Comparison of ENCODE assay signal across 16 cellular contexts in the genomic region with DNA sequence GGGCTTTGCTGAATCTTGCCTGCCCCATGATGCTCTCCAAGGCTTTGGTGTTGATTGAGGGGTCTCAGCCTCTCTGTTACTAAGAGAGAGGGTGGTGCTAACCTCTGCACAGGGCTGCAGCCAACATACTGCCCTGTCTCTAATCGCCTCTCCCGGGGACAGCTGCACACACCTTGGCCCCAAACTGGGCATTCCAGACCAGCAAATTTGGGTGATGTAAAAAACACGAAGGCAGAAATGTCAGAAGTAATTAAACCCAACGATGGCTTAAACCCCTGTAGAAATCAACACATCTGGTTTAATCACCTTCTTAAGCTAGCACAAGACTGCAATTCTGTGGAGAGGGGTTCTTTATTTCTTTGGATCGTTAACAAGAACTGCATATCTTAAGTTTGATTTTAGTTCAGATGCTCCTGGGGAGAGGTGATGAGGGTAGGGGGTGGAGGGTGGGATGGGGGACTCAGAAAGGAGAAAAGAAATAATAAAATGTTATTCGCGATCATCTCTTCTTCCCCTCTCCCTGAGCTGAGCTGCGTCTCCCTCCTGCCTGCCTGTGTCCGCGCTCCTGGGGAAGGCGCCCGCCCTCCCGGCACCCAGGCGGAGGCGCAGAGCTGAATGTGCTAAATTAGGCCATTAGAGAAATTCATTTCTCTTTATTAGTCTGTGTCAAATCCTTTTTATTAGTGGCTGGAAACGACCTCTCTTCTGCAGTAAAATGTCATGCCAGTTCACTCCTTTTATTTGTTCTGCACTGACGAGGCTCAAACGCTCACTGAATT.
DNase-seq lines count a peak whose midpoint lies in the region; TF ChIP-seq lines count a peak whose summit lies in the region.
"Had no signal": no experiment of that assay in that cellular context is flagged by ENCODE, and none has a peak within 500 bp of the region (broad histone marks: within the 10 kb centered on the region; RNA-seq: fewer than 3 reads in every experiment).

No MANE protein-coding gene starts in this region.

- no peaks in the 10 kb centered on the region for H3K9me3 ChIP-seq in neural progenitor cell (ENCODE audit: low read depth)
- no peaks in the 10 kb centered on the region for H3K9me3 ChIP-seq in CD8-positive, alpha-beta memory T cell (ENCODE audit: low read length)
- H3K9me3 ChIP-seq: A549, Caco-2 had no signal

- no peak overlapping the region for H3K9ac ChIP-seq in neural progenitor cell

- TF ChIP-seq CTCF in brain (conservative IDR thresholded peaks at IDR 0.05) = no peak
- no peak for TF ChIP-seq CTCF in neural progenitor cell (IDR thresholded peaks at IDR 0.05)

- peak overlapping the region; percentile 53 to 96 (median 72) for H3K27ac Mint-ChIP-seq in brain
- peak overlapping the region; percentile 63 for H3K27ac Mint-ChIP-seq in neural progenitor cell
- H3K27ac Mint-ChIP-seq in CD8-positive, alpha-beta memory T cell = no peak overlapping the region
- H3K27ac Mint-ChIP-seq: CD14-positive monocyte; CD8-positive, alpha-beta T cell; IgD-negative memory B cell had no signal

- H3K36me3 ChIP-seq in neural progenitor cell = no peaks in the 10 kb centered on the region
- H3K36me3 ChIP-seq in CD8-positive, alpha-beta memory T cell (ENCODE audit: insufficient read depth, low read length) = no peaks in the 10 kb centered on the region

- peak overlapping the region in 3 of 5 experiments; percentile 8 to 48 (median 38) for H3K4me3 Mint-ChIP-seq in brain
- no peak overlapping the region for H3K4me3 Mint-ChIP-seq in neural progenitor cell
- no peak overlapping the region for H3K4me3 Mint-ChIP-seq in CD8-positive, alpha-beta memory T cell
- H3K4me3 Mint-ChIP-seq: CD14-positive monocyte; CD8-positive, alpha-beta T cell; IgD-negative memory B cell had no signal

- CTCF ChIA-PET in CD8-positive, alpha-beta memory T cell (lab: Charles Lee) = no interaction called here

- no peak overlapping the region for H2AFZ ChIP-seq in neural progenitor cell (replicated peaks)

- peaks cover 3% of the 10 kb centered on the region for H3F3A ChIP-seq in neural progenitor cell (ENCODE audit: low read depth)

- no peaks in the 10 kb centered on the region for H3K9me3 Mint-ChIP-seq in brain
- H3K9me3 Mint-ChIP-seq in neural progenitor cell = no peaks in the 10 kb centered on the region
- H3K9me3 Mint-ChIP-seq in CD8-positive, alpha-beta memory T cell = no peaks in the 10 kb centered on the region
- H3K9me3 Mint-ChIP-seq: CD14-positive monocyte; CD8-positive, alpha-beta T cell; IgD-negative memory B cell had no signal

- H3K36me3 Mint-ChIP-seq in brain = peaks cover 6% of the 10 kb centered on the region
- peaks cover 33% of the 10 kb centered on the region for H3K36me3 Mint-ChIP-seq in neural progenitor cell
- no peaks in the 10 kb centered on the region for H3K36me3 Mint-ChIP-seq in CD8-positive, alpha-beta memory T cell
- H3K36me3 Mint-ChIP-seq: CD14-positive monocyte; CD8-positive, alpha-beta T cell had no signal

- no peaks in the 10 kb centered on the region for H3K27me3 ChIP-seq in neural progenitor cell
- H3K27me3 ChIP-seq in CD8-positive, alpha-beta memory T cell (ENCODE audit: insufficient read depth, low read length, poor library complexity, severe bottlenecking) = no peaks in the 10 kb centered on the region

- no peaks in the 10 kb centered on the region for H3K79me2 ChIP-seq in neural progenitor cell (ENCODE audit: low read depth)

- intact Hi-C loops in head of caudate nucleus (cut with DNase I) = no loop called here

- peak overlapping the region; percentile 10 for H3K4me2 ChIP-seq in neural progenitor cell
- H3K4me2 ChIP-seq: A549 had no signal

- H3K4me1 ChIP-seq in neural progenitor cell = peaks cover 49% of the 10 kb centered on the region
- H3K4me1 ChIP-seq in CD8-positive, alpha-beta memory T cell (ENCODE audit: insufficient read depth, low read length) = no peaks in the 10 kb centered on the region
- H3K4me1 ChIP-seq: A549 had no signal

- no peaks in the 10 kb centered on the region for H4K20me1 ChIP-seq in neural progenitor cell (ENCODE audit: low read depth)

- POLR2A ChIA-PET in CD8-positive, alpha-beta memory T cell (lab: Charles Lee) = no interaction called here

- no peak overlapping the region for H3K27ac ChIP-seq in neural progenitor cell
- no peak overlapping the region for H3K27ac ChIP-seq in CD8-positive, alpha-beta memory T cell (ENCODE audit: low read depth, low read length)
- H3K27ac ChIP-seq: A549 had no signal

- DNase-seq in head of caudate nucleus (peak in 30 of 42 donors; percentile 23 to 81 (median 54)), neural progenitor cell (ENCODE audit: low spot score) (no peak), retina (peak; percentile 29)
- DNase-seq in CD8-positive, alpha-beta memory T cell = no peak
- no peak for DNase-seq in effector CD8-positive, alpha-beta T cell (lab: John Stamatoyannopoulos, UW)
- DNase-seq in stimulated activated CD4-positive, alpha-beta T cell treated with anti-CD3 and anti-CD28 coated beads, Interleukin-4, amount 100 ng/mL, for 4 hours = no peak
- no peak for DNase-seq in activated T-cell treated with anti-CD3 and anti-CD28 coated beads, Interleukin-2, amount 50 U/mL, for 1 hour
- DNase-seq: Caco-2; CD8-positive, alpha-beta T cell; DND-41; GF-D8; HCEC 1CT had no signal

- peaks cover 80% of the 10 kb centered on the region for H3K4me1 Mint-ChIP-seq in brain
- peaks cover 64% of the 10 kb centered on the region for H3K4me1 Mint-ChIP-seq in neural progenitor cell
- no peaks in the 10 kb centered on the region for H3K4me1 Mint-ChIP-seq in CD8-positive, alpha-beta memory T cell
- H3K4me1 Mint-ChIP-seq: CD14-positive monocyte, IgD-negative memory B cell had no signal

- no peaks in the 10 kb centered on the region for H3K27me3 Mint-ChIP-seq in brain
- peaks cover 4% of the 10 kb centered on the region for H3K27me3 Mint-ChIP-seq in neural progenitor cell (ENCODE audit: insufficient read depth, low read depth)
- H3K27me3 Mint-ChIP-seq in CD8-positive, alpha-beta memory T cell = peaks cover 6 to 49% of the 10 kb centered on the region in 2 donors

- H3K4me3 ChIP-seq in neural progenitor cell = no peak overlapping the region
- no peak overlapping the region for H3K4me3 ChIP-seq in CD8-positive, alpha-beta memory T cell (ENCODE audit: low read length)
- H3K4me3 ChIP-seq: A549 had no signal

Comparison
In these comparisons a context has a peak if more than half of its experiments do, and no peak if none do; other contexts are left out.
1. H3K27ac Mint-ChIP-seq: peak in brain (5 of 5) and neural progenitor cell (single experiment); none in CD8-positive, alpha-beta memory T cell (0 of 8).
2. H3K4me3 Mint-ChIP-seq: peak in brain (3 of 5); none in neural progenitor cell (single experiment) and CD8-positive, alpha-beta memory T cell (0 of 7).
3. DNase-seq: peak in head of caudate nucleus (30 of 42) and retina (single experiment); none in neural progenitor cell (single experiment), CD8-positive, alpha-beta memory T cell (0 of 5), effector CD8-positive, alpha-beta T cell (single experiment), stimulated activated CD4-positive, alpha-beta T cell treated with anti-CD3 and anti-CD28 coated beads, Interleukin-4, amount 100 ng/mL, for 4 hours (0 of 2) and activated T-cell treated with anti-CD3 and anti-CD28 coated beads, Interleukin-2, amount 50 U/mL, for 1 hour (single experiment).